8 cellular contexts compared by ENCODE assay signal in the genomic region with DNA sequence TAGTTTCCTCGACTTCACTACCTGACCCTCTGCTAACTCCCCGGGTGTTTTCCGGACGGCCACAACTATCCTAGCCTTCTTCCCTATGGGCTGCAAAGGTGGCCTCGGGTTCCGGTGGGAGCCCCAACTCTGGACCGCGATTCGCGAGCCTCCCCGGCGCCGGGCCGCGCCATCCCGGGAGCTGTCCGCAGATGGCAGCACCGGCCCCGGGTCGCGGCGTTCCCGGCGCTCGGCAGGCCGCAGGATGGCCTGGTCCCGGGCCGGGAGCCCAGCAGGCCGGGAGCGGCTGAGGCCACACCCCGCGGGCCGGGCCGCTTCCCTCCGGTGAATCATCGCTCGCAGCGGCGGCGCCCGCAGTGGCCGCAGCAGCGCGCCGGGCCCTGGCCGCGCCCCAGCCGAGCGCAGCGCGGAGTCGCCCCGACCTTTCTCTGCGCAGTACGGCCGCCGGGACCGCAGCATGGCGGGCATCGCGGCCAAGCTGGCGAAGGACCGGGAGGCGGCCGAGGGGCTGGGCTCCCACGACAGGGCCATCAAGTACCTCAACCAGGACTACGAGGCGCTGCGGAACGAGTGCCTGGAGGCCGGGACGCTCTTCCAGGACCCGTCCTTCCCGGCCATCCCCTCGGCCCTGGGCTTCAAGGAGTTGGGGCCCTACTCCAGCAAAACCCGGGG. TPM values are rescaled to one million over a fixed set of nuclear protein-coding genes. Genes with fewer than 3 reads are reported as not detected.
DNase-seq lines count a peak whose midpoint lies in the region; ATAC-seq and TF ChIP-seq lines count a peak whose summit lies in the region.

A gene (plus strand): TSS at position 356 of the 672 bp plus-strand sequence. CDS start 102 bp downstream, at position 458.

- ATAC-seq in GM18861 (IDR thresholded peaks at IDR 0.05; ENCODE audit: unreplicated experiment) (peak; percentile 53), HG03045 (IDR thresholded peaks at IDR 0.05; ENCODE audit: unreplicated experiment) (peak; percentile 75)
- peak; percentile 71 to 73 for ATAC-seq in stimulated activated naive B cell treated with anti-CD40 and anti-IgM and Interleukin-4, amounts not matched to agents 10 μg/mL and 1 μg/mL and 100 μg/mL, for 72 hours (replicated peaks)

- peak within 1 kb of the TSS; percentile 79 for H3K27ac ChIP-seq in mesodermal cell (ENCODE audit: low read depth, low read length, severe bottlenecking)

- no peaks in the 10 kb centered on the region for H3K9me3 Mint-ChIP-seq in stimulated activated naive B cell treated with anti-CD40 and anti-IgM and Interleukin-4, amounts not matched to agents 10 μg/mL and 1 μg/mL and 100 μg/mL, for 72 hours

- H3K4me3 ChIP-seq in AG10803 (ENCODE audit: low read length) (peak within 1 kb of the TSS; percentile 91), epithelial cell of esophagus (ENCODE audit: low read length) (peak within 1 kb of the TSS; percentile 78), mesodermal cell (ENCODE audit: extremely low read depth, insufficient read depth, low read length, poor library complexity, severe bottlenecking) (peak within 1 kb of the TSS; percentile 79)

- peak within 1 kb of the TSS; percentile 56 for H3K27ac Mint-ChIP-seq in stimulated activated naive B cell treated with anti-CD40 and anti-IgM and Interleukin-4, amounts not matched to agents 10 μg/mL and 1 μg/mL and 100 μg/mL, for 72 hours

- peaks cover 50% of the 10 kb centered on the region for H3K4me1 ChIP-seq in mesodermal cell (ENCODE audit: control insufficient read depth, insufficient read depth, low read length, poor library complexity, severe bottlenecking)

- peaks cover 30% of the 10 kb centered on the region for H3K36me3 ChIP-seq in mesodermal cell (ENCODE audit: control insufficient read depth, insufficient read depth, low read length)

- DNase-seq in AG10803 (ENCODE audit: low read depth) (peak; percentile 88), NCI-H82 treated with DMSO at 0.1 percent for 48 hours (lab: John Stamatoyannopoulos, UW; ENCODE audit: unreplicated experiment) (peak; percentile 20), epithelial cell of esophagus (ENCODE audit: low read depth) (peak; percentile 92)
- DNase-seq in activated CD8-positive, alpha-beta memory T cell treated with anti-CD3 and anti-CD28 coated beads, Interleukin-2, amount 50 U/mL, for 48 hours, result peak; percentile 79
- DNase-seq in stimulated activated naive B cell treated with anti-CD40 and anti-IgM and Interleukin-4, amounts not matched to agents 10 μg/mL and 1 μg/mL and 100 μg/mL, for 72 hours, result peak; percentile 36

- H3K9me3 ChIP-seq in mesodermal cell (ENCODE audit: control insufficient read depth, low read length), result no peaks in the 10 kb centered on the region

- TF ChIP-seq CTCF in AG10803 (conservative IDR thresholded peaks at IDR 0.05; ENCODE audit: low read length) (peak; percentile 35), epithelial cell of esophagus (IDR thresholded peaks at IDR 0.05; ENCODE audit: insufficient read depth, low read depth, low read length, missing control alignments) (peak; percentile 37)

- H3K4me1 Mint-ChIP-seq in stimulated activated naive B cell treated with anti-CD40 and anti-IgM and Interleukin-4, amounts not matched to agents 10 μg/mL and 1 μg/mL and 100 μg/mL, for 72 hours, result peaks cover 37 to 47% of the 10 kb centered on the region in 2 donors

- WGBS in mesodermal cell (ENCODE audit: insufficient coverage in 2 of 2), 2 experiments, result 1% methylated on average over 53 to 72 of the region's 76 CpGs

- H3K4me3 Mint-ChIP-seq in stimulated activated naive B cell treated with anti-CD40 and anti-IgM and Interleukin-4, amounts not matched to agents 10 μg/mL and 1 μg/mL and 100 μg/mL, for 72 hours, result peak within 1 kb of the TSS; percentile 64 to 77

- H3K27me3 Mint-ChIP-seq in stimulated activated naive B cell treated with anti-CD40 and anti-IgM and Interleukin-4, amounts not matched to agents 10 μg/mL and 1 μg/mL and 100 μg/mL, for 72 hours, result peaks cover 5 to 12% of the 10 kb centered on the region in 2 donors

- H3K36me3 Mint-ChIP-seq in stimulated activated naive B cell treated with anti-CD40 and anti-IgM and Interleukin-4, amounts not matched to agents 10 μg/mL and 1 μg/mL and 100 μg/mL, for 72 hours, result no peaks in the 10 kb centered on the region

RNA-seq across cellular contexts. Expression of the gene that starts here (rescaled TPM):
- 244 TPM for polyA plus RNA-seq in mesodermal cell (2013, experiment 1 of 2)
- polyA plus RNA-seq in mesodermal cell (2013, experiment 2 of 2), result 240 TPM

Comparison
In these comparisons a context has a peak if more than half of its experiments do, and no peak if none do; other contexts are left out.
1. Peak in every context shown above with its lines: DNase-seq, ATAC-seq, H3K4me3 ChIP-seq and H3K27ac ChIP-seq.
2. DNase-seq: peak in every context shown above with its lines; median percentile 92 in epithelial cell of esophagus; 88 in AG10803; 79 in activated CD8-positive, alpha-beta memory T cell treated with anti-CD3 and anti-CD28 coated beads, Interleukin-2, amount 50 U/mL, for 48 hours; 36 in stimulated activated naive B cell treated with anti-CD40 and anti-IgM and Interleukin-4, amounts not matched to agents 10 μg/mL and 1 μg/mL and 100 μg/mL, for 72 hours; 20 in NCI-H82 treated with DMSO at 0.1 percent for 48 hours.